8 cellular contexts compared by ENCODE assay signal in genomic region chr2:64637000-64637628, GRCh38. TPM values are rescaled to one million over a fixed set of nuclear protein-coding genes. Genes with fewer than 3 reads are reported as not detected.
DNase-seq lines count a peak whose midpoint lies in the region; ATAC-seq and TF ChIP-seq lines count a peak whose summit lies in the region.

No MANE protein-coding gene starts in this region.

- peaks cover 3 to 54% (median 7%) of the 10 kb centered on the region in 4 donors for H3K4me1 ChIP-seq in transverse colon

- H3K27me3 Mint-ChIP-seq in activated naive CD4-positive, alpha-beta T cell treated with anti-CD3 and anti-CD28 coated beads, Interleukin-2, amount 10 ng/mL, durations not matched to agents 7 days and 5 days, result no peaks in the 10 kb centered on the region
- no peaks in the 10 kb centered on the region for H3K27me3 Mint-ChIP-seq in activated T-helper 17 cell treated with anti-CD3 and anti-CD28 coated beads, Interleukin-2, amount 50 U/mL, for 72 hours

- H3K27ac ChIP-seq in transverse colon, result peak overlapping the region; percentile 14 to 64 (median 44)

- H3K27ac Mint-ChIP-seq in activated naive CD4-positive, alpha-beta T cell treated with anti-CD3 and anti-CD28 coated beads, Interleukin-2, amount 10 ng/mL, durations not matched to agents 7 days and 5 days, result peak overlapping the region; percentile 89
- H3K27ac Mint-ChIP-seq in activated T-helper 17 cell treated with anti-CD3 and anti-CD28 coated beads, Interleukin-2, amount 50 U/mL, for 72 hours, result no peak overlapping the region

- 45 to 73% methylated on average over 2 to 9 of the region's 9 CpGs for WGBS in transverse colon (ENCODE audit: low coverage in 1 of 2), 2 donors

- no peak overlapping the region for H3K4me3 Mint-ChIP-seq in activated naive CD4-positive, alpha-beta T cell treated with anti-CD3 and anti-CD28 coated beads, Interleukin-2, amount 10 ng/mL, durations not matched to agents 7 days and 5 days
- peak overlapping the region; percentile 23 for H3K4me3 Mint-ChIP-seq in activated T-helper 17 cell treated with anti-CD3 and anti-CD28 coated beads, Interleukin-2, amount 50 U/mL, for 72 hours

- no peak overlapping the region for H3K4me3 ChIP-seq in transverse colon

- H3K9me3 Mint-ChIP-seq in activated naive CD4-positive, alpha-beta T cell treated with anti-CD3 and anti-CD28 coated beads, Interleukin-2, amount 10 ng/mL, durations not matched to agents 7 days and 5 days, result no peaks in the 10 kb centered on the region
- H3K9me3 Mint-ChIP-seq in activated T-helper 17 cell treated with anti-CD3 and anti-CD28 coated beads, Interleukin-2, amount 50 U/mL, for 72 hours, result no peaks in the 10 kb centered on the region

- TF ChIP-seq POLR2A in transverse colon (IDR thresholded peaks at IDR 0.05) (no peak), erythroblast (IDR thresholded peaks at IDR 0.05; ENCODE audit: low read length) (no peak)

- no peak for TF ChIP-seq CTCF in transverse colon (IDR thresholded peaks at IDR 0.05)

- CTCF ChIA-PET in activated naive CD4-positive, alpha-beta T cell treated with anti-CD3 and anti-CD28 coated beads, Interleukin-2, amount 10 ng/mL, durations not matched to agents 7 days and 5 days (lab: Charles Lee), result interaction anchor here (0.6 to 1.3 kb wide), 8 partner anchors 9 to 394 kb away, joined by 3 to 6 read pairs (median 3); no protein-coding TSS in a partner anchor

- TF ChIP-seq EP300 in transverse colon (IDR thresholded peaks at IDR 0.05; ENCODE audit: low read depth), result no peak

- peak; percentile 52 for ATAC-seq in HG03095 (IDR thresholded peaks at IDR 0.05; ENCODE audit: unreplicated experiment)
- no peak for ATAC-seq in activated T-helper 17 cell treated with anti-CD3 and anti-CD28 coated beads, Interleukin-2, amount 50 U/mL, for 72 hours (replicated peaks)

- intact Hi-C loops in transverse colon (cut with DNase I; ENCODE audit: low total_unique reads), result no loop called here

- peaks cover 0 to 15% (median 0%) of the 10 kb centered on the region in 4 donors for H3K36me3 ChIP-seq in transverse colon

- no peak for DNase-seq in activated naive CD4-positive, alpha-beta T cell treated with anti-CD3 and anti-CD28 coated beads, Interleukin-2, amount 10 ng/mL, durations not matched to agents 7 days and 5 days
- DNase-seq in activated naive CD4-positive, alpha-beta T cell treated with Interleukin-2 at 50 U/mL for 16 hours, result no peak
- DNase-seq in transverse colon, result peak; percentile 57
- no peak for DNase-seq in NCI-H1694 treated with DMSO at 0.1 percent for 48 hours (lab: John Stamatoyannopoulos, UW)
- DNase-seq in hepatic stellate cell (ENCODE audit: low spot score), result no peak
- no peak for DNase-seq in erythroblast (lab: John Stamatoyannopoulos, UW)

- no peaks in the 10 kb centered on the region for H3K27me3 ChIP-seq in transverse colon

- H3K36me3 Mint-ChIP-seq in activated naive CD4-positive, alpha-beta T cell treated with anti-CD3 and anti-CD28 coated beads, Interleukin-2, amount 10 ng/mL, durations not matched to agents 7 days and 5 days, result peaks cover 28% of the 10 kb centered on the region
- H3K36me3 Mint-ChIP-seq in activated T-helper 17 cell treated with anti-CD3 and anti-CD28 coated beads, Interleukin-2, amount 50 U/mL, for 72 hours (ENCODE audit: low read depth), result peaks cover 43% of the 10 kb centered on the region

- in situ Hi-C loops in transverse colon (cut with MboI; ENCODE audit: low pct_ligation_motif_present in 1 of 4, low pct_unique_long_range_greater_than_20kb in 1 of 4, low sequenced_read_pairs in 3 of 4), result loop anchor here in 1 of 4 donors (25.0 kb wide), 1 partner anchor 400 kb away; no protein-coding TSS in a partner anchor

- peaks cover 55% of the 10 kb centered on the region for H3K4me1 Mint-ChIP-seq in activated naive CD4-positive, alpha-beta T cell treated with anti-CD3 and anti-CD28 coated beads, Interleukin-2, amount 10 ng/mL, durations not matched to agents 7 days and 5 days
- peaks cover 25% of the 10 kb centered on the region for H3K4me1 Mint-ChIP-seq in activated T-helper 17 cell treated with anti-CD3 and anti-CD28 coated beads, Interleukin-2, amount 50 U/mL, for 72 hours

- no peaks in the 10 kb centered on the region for H3K9me3 ChIP-seq in transverse colon

RNA-seq across cellular contexts. Expression of gene SERTAD2, which starts 16.6 kb away (rescaled TPM):
- total RNA-seq in activated T-helper 17 cell treated with anti-CD3 and anti-CD28 coated beads, Interleukin-2, amount 50 U/mL, for 72 hours, result 10 to 100 TPM; 11.5 to 30.7 TPM
- total RNA-seq in transverse colon, result 10 to 100 TPM in 3 of 4 donors, 1 to 10 TPM in 1; 5.4 to 22.1 (median 13.2) TPM
